13 cellular contexts compared by ENCODE assay signal in the genomic region with DNA sequence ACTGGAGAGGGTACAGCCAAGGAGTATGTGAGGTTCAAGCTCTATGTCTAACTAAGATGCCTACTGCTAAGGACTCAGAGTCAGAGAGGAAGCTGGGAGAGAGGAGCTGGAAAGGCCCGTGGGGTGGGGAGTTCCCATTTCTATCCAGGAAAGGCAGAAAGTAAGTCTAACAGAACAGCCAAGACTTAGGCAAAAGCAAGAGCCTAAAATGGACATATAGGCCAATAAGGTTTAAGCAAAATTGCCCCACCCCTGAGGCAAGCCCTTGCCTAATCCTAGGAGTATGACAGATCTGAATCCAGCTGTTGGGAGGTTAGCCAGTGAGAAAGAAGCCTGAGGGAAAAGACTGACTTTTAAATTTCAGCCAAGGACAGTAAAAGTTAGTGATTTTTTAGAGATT. TPM values are rescaled to one million over a fixed set of nuclear protein-coding genes. Genes with fewer than 3 reads are reported as not detected.
A peak's percentile ranks its signal among the peaks of the same experiment; 100 is the strongest.
DNase-seq lines count a peak whose midpoint lies in the region; ATAC-seq, FAIRE-seq and TF ChIP-seq lines count a peak whose summit lies in the region.
"Had no signal": no experiment of that assay in that cellular context is flagged by ENCODE, and none has a peak within 500 bp of the region (broad histone marks: within the 10 kb centered on the region; RNA-seq: fewer than 3 reads in every experiment).

No MANE protein-coding gene starts in this region.

- no peaks in the 10 kb centered on the region for H3K27me3 Mint-ChIP-seq in activated CD4-positive, alpha-beta memory T cell treated with anti-CD3 and anti-CD28 coated beads for 36 hours
- H3K27me3 Mint-ChIP-seq in activated CD4-positive, alpha-beta memory T cell treated with anti-CD3 and anti-CD28 coated beads, Interleukin-2, amount 10 ng/mL, durations not matched to agents 7 days and 5 days, result peaks cover 6% of the 10 kb centered on the region

- no peaks in the 10 kb centered on the region for H3K9me1 ChIP-seq in K562 (ENCODE audit: control insufficient read depth, insufficient read depth, low read length)

- H3K9ac ChIP-seq in K562 (ENCODE audit: insufficient read depth in 1 of 2, low read depth in 2 of 2, low read length in 2 of 2) (no peak overlapping the region), Karpas-422 (ENCODE audit: low read length) (no peak overlapping the region)

- DNase-seq in activated CD4-positive, alpha-beta memory T cell treated with anti-CD3 and anti-CD28 coated beads for 36 hours, result no peak
- DNase-seq in activated CD4-positive, alpha-beta memory T cell treated with anti-CD3 and anti-CD28 coated beads, Interleukin-2, amount 10 ng/mL, durations not matched to agents 7 days and 5 days, result no peak
- DNase-seq in K562 (ENCODE audit: extremely low read depth in 1 of 4, low spot score in 3 of 4), result no peak
- DNase-seq in left ventricle myocardium superior, result peak; percentile 52
- peak; percentile 30 to 72 for DNase-seq in tibial nerve (ENCODE audit: low spot score in 2 of 2)
- DNase-seq in Karpas-422, result no peak
- no peak for DNase-seq in NCI-H2029 treated with DMSO at 0.1 percent for 48 hours (lab: John Stamatoyannopoulos, UW)
- DNase-seq in brain microvascular endothelial cell, result no peak
- DNase-seq: BE2C, colonic mucosa, kidney glomerular epithelial cell had no signal

- ATAC-seq in K562 (no peak), left ventricle myocardium superior (peak; percentile 72)
- ATAC-seq: GM23338 had no signal

- CTCF ChIA-PET in activated CD4-positive, alpha-beta memory T cell treated with anti-CD3 and anti-CD28 coated beads for 36 hours (lab: Charles Lee), result interaction anchor here (1.0 to 6.9 kb wide), 17 partner anchors 8 to 328 kb away, joined by 3 to 153 read pairs (median 12); a partner anchor contains a TSS
- CTCF ChIA-PET in activated CD4-positive, alpha-beta memory T cell treated with anti-CD3 and anti-CD28 coated beads, Interleukin-2, amount 10 ng/mL, durations not matched to agents 7 days and 5 days (lab: Charles Lee), result interaction anchor here (0.6 to 7.5 kb wide), 18 partner anchors 8 to 262 kb away, joined by 3 to 128 read pairs (median 8); a partner anchor contains a TSS
- CTCF ChIA-PET in K562 (lab: Yijun Ruan, JAX; ENCODE audit: low intra/inter-chr PET ratio), result interaction anchor here (0.8 to 1.0 kb wide), 3 partner anchors 107 to 366 kb away, joined by 3 to 6 read pairs (median 4); no protein-coding TSS in a partner anchor

- intact Hi-C loops in activated CD4-positive, alpha-beta memory T cell treated with anti-CD3 and anti-CD28 coated beads for 36 hours (cut with micrococcal nuclease), result loop anchor here (2.0 to 10.0 kb wide), 3 partner anchors 34 to 302 kb away; a partner anchor contains a TSS
- intact Hi-C loops in K562 (cut with micrococcal nuclease) (loop anchor here (1.0 to 5.0 kb wide), 3 partner anchors 42 to 259 kb away; no protein-coding TSS in a partner anchor), left ventricle myocardium superior (cut with micrococcal nuclease) (loop anchor here (10.0 kb wide), 1 partner anchor 102 kb away; no protein-coding TSS in a partner anchor)

- H3K4me2 ChIP-seq in K562 (ENCODE audit: insufficient read depth, low read length) (no peak overlapping the region), Karpas-422 (ENCODE audit: low read depth, low read length, poor library complexity, severe bottlenecking) (no peak overlapping the region)
- H3K4me2 ChIP-seq: GM23338 had no signal

- H3K36me3 ChIP-seq in K562 (ENCODE audit: control insufficient read depth, insufficient read depth, low read length), result peaks cover 27% of the 10 kb centered on the region; the same call in 2 of the 3 replicates
- peaks cover 0 to 25% (median 0%) of the 10 kb centered on the region in 3 donors for H3K36me3 ChIP-seq in tibial nerve
- H3K36me3 ChIP-seq in Karpas-422 (ENCODE audit: insufficient read depth, low read length), result peaks cover 5% of the 10 kb centered on the region; the same call in 1 of the 2 replicates
- H3K36me3 ChIP-seq in brain microvascular endothelial cell (replicated peaks), result peaks cover 12% of the 10 kb centered on the region
- H3K36me3 ChIP-seq: colonic mucosa had no signal

- no TSS peak for BruUV-seq in K562 (replicated peaks; lab: Mats Ljungman, UMichigan)

- TF ChIP-seq CTCF in K562 (IDR thresholded peaks at IDR 0.05 in 2 of 3, conservative IDR thresholded peaks at IDR 0.05 in 1 of 3; ENCODE audit: insufficient read depth in 2 of 3, low read depth in 1 of 3, low read length in 3 of 3), result no peak
- no peak for TF ChIP-seq CTCF in tibial nerve (IDR thresholded peaks at IDR 0.05)
- TF ChIP-seq CTCF in brain microvascular endothelial cell (IDR thresholded peaks at IDR 0.05; ENCODE audit: low read depth, low read length, missing control alignments), result no peak

- H3K36me3 Mint-ChIP-seq in activated CD4-positive, alpha-beta memory T cell treated with anti-CD3 and anti-CD28 coated beads for 36 hours, result peaks cover 11% of the 10 kb centered on the region
- peaks cover 24% of the 10 kb centered on the region for H3K36me3 Mint-ChIP-seq in activated CD4-positive, alpha-beta memory T cell treated with anti-CD3 and anti-CD28 coated beads, Interleukin-2, amount 10 ng/mL, durations not matched to agents 7 days and 5 days (ENCODE audit: low read depth)

- no peaks in the 10 kb centered on the region for H4K20me1 ChIP-seq in K562 (replicated peaks; ENCODE audit: control insufficient read depth, insufficient read depth, low read length)
- no peaks in the 10 kb centered on the region for H4K20me1 ChIP-seq in Karpas-422 (ENCODE audit: insufficient read depth, low read depth, low read length)

- TF ChIP-seq RAD21 in K562 (CRISPR knock-in tag; conservative IDR thresholded peaks at IDR 0.05 in 1 of 2, IDR thresholded peaks at IDR 0.05 in 1 of 2), result no peak

- no peak overlapping the region for H3K4me3 Mint-ChIP-seq in activated CD4-positive, alpha-beta memory T cell treated with anti-CD3 and anti-CD28 coated beads for 36 hours
- no peak overlapping the region for H3K4me3 Mint-ChIP-seq in activated CD4-positive, alpha-beta memory T cell treated with anti-CD3 and anti-CD28 coated beads, Interleukin-2, amount 10 ng/mL, durations not matched to agents 7 days and 5 days
- H3K4me3 Mint-ChIP-seq: GM23338 had no signal

- TF ChIP-seq EP300 in K562 (IDR thresholded peaks at IDR 0.05; ENCODE audit: low read length) (no peak), tibial nerve (IDR thresholded peaks at IDR 0.05) (peak in 1 of 2 donors; percentile 58)

- H2AFZ ChIP-seq in K562 (ENCODE audit: low read depth, low read length) (no peak overlapping the region), Karpas-422 (ENCODE audit: low read length) (no peak overlapping the region)
- H2AFZ ChIP-seq: GM23338 had no signal

- peaks cover 55% of the 10 kb centered on the region for H3K4me1 Mint-ChIP-seq in activated CD4-positive, alpha-beta memory T cell treated with anti-CD3 and anti-CD28 coated beads for 36 hours (ENCODE audit: low read depth)
- peaks cover 39% of the 10 kb centered on the region for H3K4me1 Mint-ChIP-seq in activated CD4-positive, alpha-beta memory T cell treated with anti-CD3 and anti-CD28 coated beads, Interleukin-2, amount 10 ng/mL, durations not matched to agents 7 days and 5 days

- H3K4me3 ChIP-seq in K562, result no peak overlapping the region
- H3K4me3 ChIP-seq in tibial nerve, result no peak overlapping the region
- no peak overlapping the region for H3K4me3 ChIP-seq in Karpas-422 (ENCODE audit: low read length)
- no peak overlapping the region for H3K4me3 ChIP-seq in brain microvascular endothelial cell (ENCODE audit: low read depth, low read length)
- H3K4me3 ChIP-seq: colonic mucosa, GM23338 had no signal

- no peaks in the 10 kb centered on the region for H3K9me3 Mint-ChIP-seq in activated CD4-positive, alpha-beta memory T cell treated with anti-CD3 and anti-CD28 coated beads for 36 hours
- H3K9me3 Mint-ChIP-seq in activated CD4-positive, alpha-beta memory T cell treated with anti-CD3 and anti-CD28 coated beads, Interleukin-2, amount 10 ng/mL, durations not matched to agents 7 days and 5 days, result no peaks in the 10 kb centered on the region

- in situ Hi-C loops in K562 (cut with MboI), result loop anchor here (10.0 to 25.0 kb wide), 2 partner anchors 102 to 259 kb away; no protein-coding TSS in a partner anchor
- in situ Hi-C loops in brain microvascular endothelial cell (cut with HindIII; ENCODE audit: low pct_ligation_motif_present, low sequenced_read_pairs), result no loop called here

- TF ChIP-seq POLR2A in K562 (conservative IDR thresholded peaks at IDR 0.05), result no peak
- TF ChIP-seq POLR2A in tibial nerve (IDR thresholded peaks at IDR 0.05), result no peak

- H3K9me3 ChIP-seq in K562 (replicated peaks; ENCODE audit: control insufficient read depth, insufficient read depth, low read depth, low read length), result peaks cover 4% of the 10 kb centered on the region; the same call in 1 of the 2 replicates
- no peaks in the 10 kb centered on the region for H3K9me3 ChIP-seq in tibial nerve
- H3K9me3 ChIP-seq in Karpas-422 (ENCODE audit: low read length), result no peaks in the 10 kb centered on the region
- H3K9me3 ChIP-seq: BE2C, colonic mucosa had no signal

- H3K27ac ChIP-seq in K562 (ENCODE audit: extremely low read depth, low read depth, low read length) (no peak overlapping the region), tibial nerve (peak overlapping the region in 1 of 4 donors; percentile 9), Karpas-422 (ENCODE audit: low read length) (no peak overlapping the region), brain microvascular endothelial cell (no peak overlapping the region)
- H3K27ac ChIP-seq: colonic mucosa had no signal

- POLR2A ChIA-PET in activated CD4-positive, alpha-beta memory T cell treated with anti-CD3 and anti-CD28 coated beads for 36 hours (lab: Charles Lee), result interaction anchor here (1.0 to 2.8 kb wide), 4 partner anchors 10 to 51 kb away, joined by 3 to 17 read pairs (median 7); a partner anchor contains a TSS
- POLR2A ChIA-PET in activated CD4-positive, alpha-beta memory T cell treated with anti-CD3 and anti-CD28 coated beads, Interleukin-2, amount 10 ng/mL, durations not matched to agents 7 days and 5 days (lab: Charles Lee), result interaction anchor here (0.9 to 9.5 kb wide), 6 partner anchors 27 to 80 kb away, joined by 3 to 142 read pairs (median 8); a partner anchor contains a TSS
- POLR2A ChIA-PET in K562 (lab: Yijun Ruan, JAX), result interaction anchor here (1.1 to 1.2 kb wide), 2 partner anchors 28 to 36 kb away, joined by 3 read pairs; a partner anchor contains a TSS

- H3K27ac Mint-ChIP-seq in activated CD4-positive, alpha-beta memory T cell treated with anti-CD3 and anti-CD28 coated beads for 36 hours, result peak overlapping the region; percentile 4
- H3K27ac Mint-ChIP-seq in activated CD4-positive, alpha-beta memory T cell treated with anti-CD3 and anti-CD28 coated beads, Interleukin-2, amount 10 ng/mL, durations not matched to agents 7 days and 5 days, result no peak overlapping the region
- H3K27ac Mint-ChIP-seq: GM23338 had no signal

- 0% methylated on average over 1 of the region's 1 CpG for WGBS in K562 (ENCODE audit: insufficient coverage, low coverage, missing lambda C conversion rate)
- 28 to 31% methylated on average over 1 of the region's 1 CpG for WGBS in tibial nerve, 2 donors

- H3K9me2 ChIP-seq in Karpas-422 (replicated peaks; ENCODE audit: insufficient read depth, low read length), result no peaks in the 10 kb centered on the region

- FAIRE-seq in K562 (lab: Jason Lieb, UNC), result peak; percentile 26

- H3K27me3 ChIP-seq in K562 (ENCODE audit: control insufficient read depth in 2 of 2, insufficient read depth in 2 of 2, low read length in 2 of 2), result no peaks in the 10 kb centered on the region
- H3K27me3 ChIP-seq in tibial nerve, result no peaks in the 10 kb centered on the region
- H3K27me3 ChIP-seq in Karpas-422 (ENCODE audit: low read length), result no peaks in the 10 kb centered on the region
- no peaks in the 10 kb centered on the region for H3K27me3 ChIP-seq in brain microvascular endothelial cell (replicated peaks)
- H3K27me3 ChIP-seq: BE2C, colonic mucosa had no signal

- H3K4me1 ChIP-seq in K562 (replicated peaks in 1 of 2; ENCODE audit: control insufficient read depth in 2 of 2, insufficient read depth in 2 of 2, low read length in 2 of 2) (peaks cover 0 to 7% of the 10 kb centered on the region in 2 experiments; a peak in 1 of 5 replicates), tibial nerve (peaks cover 0 to 33% (median 10%) of the 10 kb centered on the region in 4 donors), Karpas-422 (ENCODE audit: low read length) (peaks cover 21% of the 10 kb centered on the region)
- H3K4me1 ChIP-seq: BE2C had no signal

- no peaks in the 10 kb centered on the region for H3K79me2 ChIP-seq in K562 (ENCODE audit: control insufficient read depth, insufficient read depth, low read length)
- no peaks in the 10 kb centered on the region for H3K79me2 ChIP-seq in Karpas-422 (ENCODE audit: low read length)

RNA-seq across cellular contexts. Expression of a gene that starts 1.6 kb away (rescaled TPM):
- total RNA-seq in activated CD4-positive, alpha-beta memory T cell treated with anti-CD3 and anti-CD28 coated beads for 36 hours, result 1 to 10 TPM; 1.2 to 1.6 TPM
- 1 to 10 TPM; 1.2 TPM for total RNA-seq in activated CD4-positive, alpha-beta memory T cell treated with anti-CD3 and anti-CD28 coated beads, Interleukin-2, amount 10 ng/mL, durations not matched to agents 7 days and 5 days
- total RNA-seq in K562 (2011; cell fraction: chromatin; rRNA removed; ENCODE audit: low replicate concordance), result not detected in 2 replicates
- not detected in 2 replicates for total RNA-seq in K562 (2011; cell fraction: nucleolus; rRNA removed)
- not detected in 2 replicates for total RNA-seq in K562 (2011; cell fraction: nucleoplasm; rRNA removed)
- total RNA-seq in K562 (2014; rRNA removed), result not detected in 2 replicates
- not detected in 2 replicates for total RNA-seq in K562 (2014; rRNA removed; fragmentation: Illumina TruSeq; extraction: Trizol)
- not detected in 2 replicates for total RNA-seq in K562 (2015; rRNA removed; fragmentation: Illumina TruSeq; extraction: Trizol)
- not detected in 2 replicates for total RNA-seq in K562 (2021)
- polyA plus RNA-seq in K562 (2011; rRNA removed), result not detected in 2 replicates
- not detected in 2 replicates for polyA plus RNA-seq in K562 (2011; cell fraction: cytosol; rRNA removed)
- not detected in 2 replicates for polyA plus RNA-seq in K562 (2011; cell fraction: nucleus; rRNA removed)
- polyA plus RNA-seq in K562 (2012), result not detected in 2 replicates
- not detected in 2 replicates for polyA plus RNA-seq in K562 (2014; fragmentation: Illumina TruSeq; extraction: Trizol)
- not detected for polyA plus RNA-seq in K562 (2014; fragmentation: Nextera tagmentation; extraction: Ambion mirVana)
- not detected in 2 replicates for polyA plus RNA-seq in K562 (2014; rRNA removed)
- polyA minus RNA-seq in K562 (2011; rRNA and poly(A)+ RNA removed), result not detected in 2 replicates
- polyA minus RNA-seq in K562 (2011; cell fraction: cytosol; rRNA and poly(A)+ RNA removed), result not detected in 2 replicates
- polyA minus RNA-seq in K562 (2011; cell fraction: nucleus; rRNA and poly(A)+ RNA removed), result not detected in 2 replicates
- 5.2 TPM for total RNA-seq in left ventricle myocardium superior
- 10 to 100 TPM in 1 of 4 donors, 1 to 10 TPM in 3; 7.9 to 12.9 (median 9.1) TPM for total RNA-seq in tibial nerve
- 6.1 and 11.0 TPM in 2 replicates for total RNA-seq in Karpas-422 (2014; rRNA removed; shearing (Covaris generic); ENCODE audit: low replicate concordance)

RNA-seq across cellular contexts. Expression of a gene that starts 7.2 kb away (rescaled TPM):
- under 1 TPM in 1 of 2 experiments, not detected in 1; 0.05 TPM for total RNA-seq in activated CD4-positive, alpha-beta memory T cell treated with anti-CD3 and anti-CD28 coated beads for 36 hours
- not detected for total RNA-seq in activated CD4-positive, alpha-beta memory T cell treated with anti-CD3 and anti-CD28 coated beads, Interleukin-2, amount 10 ng/mL, durations not matched to agents 7 days and 5 days
- total RNA-seq in K562 (2011; cell fraction: chromatin; rRNA removed; ENCODE audit: low replicate concordance), result 0.16 and 0.25 TPM in 2 replicates
- not detected in 2 replicates for total RNA-seq in K562 (2011; cell fraction: nucleolus; rRNA removed)
- total RNA-seq in K562 (2011; cell fraction: nucleoplasm; rRNA removed), result not detected in 2 replicates
- total RNA-seq in K562 (2014; rRNA removed) (not detected in 2 replicates), K562 (2014; rRNA removed; fragmentation: Illumina TruSeq; extraction: Trizol) (not detected in 2 replicates), K562 (2015; rRNA removed; fragmentation: Illumina TruSeq; extraction: Trizol) (not detected in 2 replicates), K562 (2021) (0.09 TPM in 1 of 2 replicates, not detected in the other), left ventricle myocardium superior (not detected), tibial nerve (not detected)
- polyA plus RNA-seq in K562 (2011; rRNA removed) (0.01 TPM in 1 of 2 replicates, not detected in the other), K562 (2014; fragmentation: Illumina TruSeq; extraction: Trizol) (not detected in 2 replicates), K562 (2014; fragmentation: Nextera tagmentation; extraction: Ambion mirVana) (not detected), K562 (2014; rRNA removed) (0.09 TPM in 1 of 2 replicates, not detected in the other)
- 0.01 and 0.13 TPM in 2 replicates for polyA plus RNA-seq in K562 (2011; cell fraction: cytosol; rRNA removed)
- polyA plus RNA-seq in K562 (2011; cell fraction: nucleus; rRNA removed), result 0.10 and 0.18 TPM in 2 replicates
- polyA plus RNA-seq in K562 (2012), result 0.07 and 0.12 TPM in 2 replicates
- polyA minus RNA-seq in K562 (2011; rRNA and poly(A)+ RNA removed), result not detected in 2 replicates
- not detected in 2 replicates for polyA minus RNA-seq in K562 (2011; cell fraction: cytosol; rRNA and poly(A)+ RNA removed)
- 0.27 TPM in 1 of 2 replicates, not detected in the other for polyA minus RNA-seq in K562 (2011; cell fraction: nucleus; rRNA and poly(A)+ RNA removed)
- not detected in 2 replicates for total RNA-seq in Karpas-422 (2014; rRNA removed; shearing (Covaris generic); ENCODE audit: low replicate concordance)
- total RNA-seq: GM23338 had no signal

RNA-seq across cellular contexts. Expression of a gene that starts 21.3 kb away (rescaled TPM):
- total RNA-seq in activated CD4-positive, alpha-beta memory T cell treated with anti-CD3 and anti-CD28 coated beads for 36 hours, result 100 to 1,000 TPM; 152 to 155 TPM
- 10 to 100 TPM; 76.6 to 78.8 TPM for total RNA-seq in activated CD4-positive, alpha-beta memory T cell treated with anti-CD3 and anti-CD28 coated beads, Interleukin-2, amount 10 ng/mL, durations not matched to agents 7 days and 5 days
- total RNA-seq in K562 (2011; cell fraction: chromatin; rRNA removed; ENCODE audit: low replicate concordance), result 7.8 and 9.5 TPM in 2 replicates
- 11.7 and 12.6 TPM in 2 replicates for total RNA-seq in K562 (2011; cell fraction: nucleolus; rRNA removed)
- 12.9 and 15.2 TPM in 2 replicates for total RNA-seq in K562 (2011; cell fraction: nucleoplasm; rRNA removed)
- 154 and 172 TPM in 2 replicates for total RNA-seq in K562 (2014; rRNA removed)
- 101 and 120 TPM in 2 replicates for total RNA-seq in K562 (2014; rRNA removed; fragmentation: Illumina TruSeq; extraction: Trizol)
- 104 TPM in 2 replicates for total RNA-seq in K562 (2015; rRNA removed; fragmentation: Illumina TruSeq; extraction: Trizol)
- total RNA-seq in K562 (2021), result 142 and 144 TPM in 2 replicates
- polyA plus RNA-seq in K562 (2011; rRNA removed), result 120 and 176 TPM in 2 replicates
- 84.9 and 146 TPM in 2 replicates for polyA plus RNA-seq in K562 (2011; cell fraction: cytosol; rRNA removed)
- 22.6 and 36.2 TPM in 2 replicates for polyA plus RNA-seq in K562 (2011; cell fraction: nucleus; rRNA removed)
- 171 and 265 TPM in 2 replicates for polyA plus RNA-seq in K562 (2012)
- 181 and 235 TPM in 2 replicates for polyA plus RNA-seq in K562 (2014; fragmentation: Illumina TruSeq; extraction: Trizol)
- 10 to 100 TPM; 50.2 to 77.1 TPM for polyA plus RNA-seq in K562 (2014; fragmentation: Nextera tagmentation; extraction: Ambion mirVana)
- 335 and 361 TPM in 2 replicates for polyA plus RNA-seq in K562 (2014; rRNA removed)
- polyA minus RNA-seq in K562 (2011; rRNA and poly(A)+ RNA removed), result 107 and 130 TPM in 2 replicates
- 25.7 and 27.9 TPM in 2 replicates for polyA minus RNA-seq in K562 (2011; cell fraction: cytosol; rRNA and poly(A)+ RNA removed)
- 4.8 and 15.6 TPM in 2 replicates for polyA minus RNA-seq in K562 (2011; cell fraction: nucleus; rRNA and poly(A)+ RNA removed)
- 64.8 TPM for total RNA-seq in left ventricle myocardium superior
- total RNA-seq in tibial nerve, result 10 to 100 TPM; 12.0 to 41.7 (median 39.8) TPM
- total RNA-seq in Karpas-422 (2014; rRNA removed; shearing (Covaris generic); ENCODE audit: low replicate concordance), result 34.1 and 71.0 TPM in 2 replicates

RNA-seq across cellular contexts. Expression of a gene that starts 21.4 kb away (rescaled TPM):
- total RNA-seq in activated CD4-positive, alpha-beta memory T cell treated with anti-CD3 and anti-CD28 coated beads for 36 hours, result 10 to 100 TPM; 65.2 to 66.5 TPM
- total RNA-seq in activated CD4-positive, alpha-beta memory T cell treated with anti-CD3 and anti-CD28 coated beads, Interleukin-2, amount 10 ng/mL, durations not matched to agents 7 days and 5 days, result 10 to 100 TPM; 50.8 to 51.5 TPM
- 50.4 and 95.6 TPM in 2 replicates for total RNA-seq in K562 (2011; cell fraction: chromatin; rRNA removed; ENCODE audit: low replicate concordance)
- 57.4 and 67.9 TPM in 2 replicates for total RNA-seq in K562 (2011; cell fraction: nucleolus; rRNA removed)
- total RNA-seq in K562 (2011; cell fraction: nucleoplasm; rRNA removed), result 49.4 and 62.0 TPM in 2 replicates
- total RNA-seq in K562 (2014; rRNA removed) (23.1 and 29.3 TPM in 2 replicates), K562 (2014; rRNA removed; fragmentation: Illumina TruSeq; extraction: Trizol) (30.2 and 30.9 TPM in 2 replicates), K562 (2015; rRNA removed; fragmentation: Illumina TruSeq; extraction: Trizol) (25.6 and 27.4 TPM in 2 replicates), K562 (2021) (35.9 and 41.0 TPM in 2 replicates), left ventricle myocardium superior (33.0 TPM), tibial nerve (10 to 100 TPM; 26.4 to 43.0 (median 32.9) TPM)
- polyA plus RNA-seq in K562 (2011; rRNA removed) (18.4 and 25.1 TPM in 2 replicates), K562 (2014; fragmentation: Illumina TruSeq; extraction: Trizol) (48.9 and 49.2 TPM in 2 replicates), K562 (2014; fragmentation: Nextera tagmentation; extraction: Ambion mirVana) (10 to 100 TPM; 69.8 to 76.0 TPM), K562 (2014; rRNA removed) (33.7 and 35.5 TPM in 2 replicates)
- polyA plus RNA-seq in K562 (2011; cell fraction: cytosol; rRNA removed), result 26.0 and 39.0 TPM in 2 replicates
- polyA plus RNA-seq in K562 (2011; cell fraction: nucleus; rRNA removed), result 90.2 and 129 TPM in 2 replicates
- 33.6 and 64.4 TPM in 2 replicates for polyA plus RNA-seq in K562 (2012)
- polyA minus RNA-seq in K562 (2011; rRNA and poly(A)+ RNA removed), result 15.2 and 18.3 TPM in 2 replicates
- 9.4 and 14.5 TPM in 2 replicates for polyA minus RNA-seq in K562 (2011; cell fraction: cytosol; rRNA and poly(A)+ RNA removed)
- polyA minus RNA-seq in K562 (2011; cell fraction: nucleus; rRNA and poly(A)+ RNA removed), result 27.5 and 36.8 TPM in 2 replicates
- total RNA-seq in Karpas-422 (2014; rRNA removed; shearing (Covaris generic); ENCODE audit: low replicate concordance), result 41.5 and 44.0 TPM in 2 replicates

RNA-seq across cellular contexts. Expression of a gene that starts 26.8 kb away (rescaled TPM):
- 100 to 1,000 TPM; 171 to 178 TPM for total RNA-seq in activated CD4-positive, alpha-beta memory T cell treated with anti-CD3 and anti-CD28 coated beads for 36 hours
- 100 to 1,000 TPM; 331 to 339 TPM for total RNA-seq in activated CD4-positive, alpha-beta memory T cell treated with anti-CD3 and anti-CD28 coated beads, Interleukin-2, amount 10 ng/mL, durations not matched to agents 7 days and 5 days
- 0.12 and 0.28 TPM in 2 replicates for total RNA-seq in K562 (2011; cell fraction: chromatin; rRNA removed; ENCODE audit: low replicate concordance)
- total RNA-seq in K562 (2011; cell fraction: nucleolus; rRNA removed), result 0.13 and 0.17 TPM in 2 replicates
- 0.15 TPM in 1 of 2 replicates, not detected in the other for total RNA-seq in K562 (2011; cell fraction: nucleoplasm; rRNA removed)
- total RNA-seq in K562 (2014; rRNA removed) (0.04 and 0.73 TPM in 2 replicates), K562 (2014; rRNA removed; fragmentation: Illumina TruSeq; extraction: Trizol) (0.06 and 0.07 TPM in 2 replicates), K562 (2015; rRNA removed; fragmentation: Illumina TruSeq; extraction: Trizol) (0.04 and 0.07 TPM in 2 replicates), K562 (2021) (0.35 and 0.42 TPM in 2 replicates), left ventricle myocardium superior (3.7 TPM), tibial nerve (10 to 100 TPM in 2 of 4 donors, 1 to 10 TPM in 2; 6.1 to 14.1 (median 10.2) TPM)
- polyA plus RNA-seq in K562 (2011; rRNA removed) (0.12 and 0.20 TPM in 2 replicates), K562 (2014; fragmentation: Illumina TruSeq; extraction: Trizol) (0.11 and 0.12 TPM in 2 replicates), K562 (2014; fragmentation: Nextera tagmentation; extraction: Ambion mirVana) (under 1 TPM; 0.01 to 0.03 TPM), K562 (2014; rRNA removed) (0.17 and 0.18 TPM in 2 replicates)
- 0.15 and 0.58 TPM in 2 replicates for polyA plus RNA-seq in K562 (2011; cell fraction: cytosol; rRNA removed)
- 0.10 and 0.28 TPM in 2 replicates for polyA plus RNA-seq in K562 (2011; cell fraction: nucleus; rRNA removed)
- polyA plus RNA-seq in K562 (2012), result 0.21 and 0.39 TPM in 2 replicates
- polyA minus RNA-seq in K562 (2011; rRNA and poly(A)+ RNA removed), result 0.09 and 0.14 TPM in 2 replicates
- polyA minus RNA-seq in K562 (2011; cell fraction: cytosol; rRNA and poly(A)+ RNA removed), result 0.19 TPM in 1 of 2 replicates, not detected in the other
- not detected in 2 replicates for polyA minus RNA-seq in K562 (2011; cell fraction: nucleus; rRNA and poly(A)+ RNA removed)
- total RNA-seq in Karpas-422 (2014; rRNA removed; shearing (Covaris generic); ENCODE audit: low replicate concordance), result 36.5 and 59.6 TPM in 2 replicates
- total RNA-seq: GM23338, renal cortical epithelial cell had no signal

Comparison
In these comparisons a context has a peak if more than half of its experiments do, and no peak if none do; other contexts are left out.
1. DNase-seq: peak in left ventricle myocardium superior (single experiment) and tibial nerve (2 of 2); none in activated CD4-positive, alpha-beta memory T cell treated with anti-CD3 and anti-CD28 coated beads for 36 hours (single experiment), activated CD4-positive, alpha-beta memory T cell treated with anti-CD3 and anti-CD28 coated beads, Interleukin-2, amount 10 ng/mL, durations not matched to agents 7 days and 5 days (single experiment), K562 (0 of 4), Karpas-422 (single experiment), NCI-H2029 treated with DMSO at 0.1 percent for 48 hours (single experiment) and brain microvascular endothelial cell (single experiment).